Comparison of ENCODE assay signal across 18 cellular contexts in genomic region chr20:38833857-38834164, GRCh38. TPM values are rescaled to one million over a fixed set of nuclear protein-coding genes. Genes with fewer than 3 reads are reported as not detected.
DNase-seq lines count a peak whose midpoint lies in the region; ATAC-seq and TF ChIP-seq lines count a peak whose summit lies in the region.
"Had no signal": no experiment of that assay in that cellular context is flagged by ENCODE, and none has a peak within 500 bp of the region (broad histone marks: within the 10 kb centered on the region; RNA-seq: fewer than 3 reads in every experiment).

No MANE protein-coding gene starts in this region.

- 51% methylated on average over 4 of the region's 4 CpGs for WGBS in right lobe of liver (ENCODE audit: insufficient coverage, low coverage, low lambda C conversion rate, missing lambda C conversion rate)

- H3F3A ChIP-seq in OCI-LY1 (ENCODE audit: insufficient read depth, low read length) (peaks cover 4% of the 10 kb centered on the region; the same call in 1 of the 2 replicates), GM23338 (replicated peaks; ENCODE audit: low read depth) (no peaks in the 10 kb centered on the region)

- peaks cover 84% of the 10 kb centered on the region for H3K4me1 Mint-ChIP-seq in stimulated activated memory B cell treated with anti-CD40 and anti-IgM and Interleukin-4, amounts not matched to agents 10 μg/mL and 1 μg/mL and 100 μg/mL, for 72 hours
- H3K4me1 Mint-ChIP-seq in GM23338 = peaks cover 11% of the 10 kb centered on the region

- H3K27ac ChIP-seq in OCI-LY1 (ENCODE audit: low read depth, low read length, poor library complexity, severe bottlenecking) = peak overlapping the region; percentile 50
- H3K27ac ChIP-seq in GM23338 (ENCODE audit: low read depth) = no peak overlapping the region
- no peak overlapping the region for H3K27ac ChIP-seq in right lobe of liver
- H3K27ac ChIP-seq: PC-9 had no signal

- peaks cover 46% of the 10 kb centered on the region; the same call in 1 of the 2 replicates for H3K36me3 ChIP-seq in OCI-LY1 (ENCODE audit: insufficient read depth, low read length)
- no peaks in the 10 kb centered on the region for H3K36me3 ChIP-seq in GM23338 (ENCODE audit: insufficient read depth)
- H3K36me3 ChIP-seq in right lobe of liver = no peaks in the 10 kb centered on the region
- H3K36me3 ChIP-seq: HAP-1 had no signal

- TF ChIP-seq POLR2A in right lobe of liver (IDR thresholded peaks at IDR 0.05) = no peak

- H3K4me2 ChIP-seq in OCI-LY1 (ENCODE audit: low read length) (no peak overlapping the region), GM23338 (no peak overlapping the region)
- H3K4me2 ChIP-seq: PC-9 had no signal

- peak; percentile 67 for DNase-seq in activated CD8-positive, alpha-beta memory T cell treated with anti-CD3 and anti-CD28 coated beads, Interleukin-2, amount 50 U/mL, for 48 hours
- no peak for DNase-seq in activated CD8-positive, alpha-beta memory T cell treated with anti-CD3 and anti-CD28 coated beads for 24 hours
- no peak for DNase-seq in activated naive CD4-positive, alpha-beta T cell treated with anti-CD3 and anti-CD28 coated beads, Interleukin-2, amount 50 U/mL, for 72 hours (ENCODE audit: low spot score in 2 of 2)
- DNase-seq in GM23338 (ENCODE audit: low spot score) (no peak), Kasumi-1 (lab: John Stamatoyannopoulos, UW) (no peak), right lobe of liver (no peak)
- DNase-seq: ACHN; DMS 273 treated with DMSO at 0.1 percent for 48 hours; effector CD8-positive, alpha-beta T cell; foreskin fibroblast; NCI-H2171 treated with DMSO at 0.1 percent for 48 hours; PC-9; small intestine had no signal

- no peak for TF ChIP-seq CTCF in OCI-LY1 (IDR thresholded peaks at IDR 0.05; ENCODE audit: low read length)
- no peak for TF ChIP-seq CTCF in GM23338 (conservative IDR thresholded peaks at IDR 0.05; ENCODE audit: low read depth in 2 of 2)
- no peak for TF ChIP-seq CTCF in right lobe of liver (IDR thresholded peaks at IDR 0.05)

- H3K4me3 ChIP-seq in OCI-LY1 (ENCODE audit: low read depth, low read length, poor library complexity, severe bottlenecking) (no peak overlapping the region), GM23338 (no peak overlapping the region), right lobe of liver (no peak overlapping the region)
- H3K4me3 ChIP-seq: HAP-1, PC-9 had no signal

- H3K9ac ChIP-seq in OCI-LY1 (ENCODE audit: low read length) = no peak overlapping the region

- H3K27me3 Mint-ChIP-seq in stimulated activated memory B cell treated with anti-CD40 and anti-IgM and Interleukin-4, amounts not matched to agents 10 μg/mL and 1 μg/mL and 100 μg/mL, for 72 hours = no peaks in the 10 kb centered on the region
- H3K27me3 Mint-ChIP-seq in GM23338 (ENCODE audit: insufficient read depth, low read depth, poor library complexity) = no peaks in the 10 kb centered on the region

- H3K9me3 ChIP-seq in OCI-LY1 (ENCODE audit: low read length) (no peaks in the 10 kb centered on the region), right lobe of liver (no peaks in the 10 kb centered on the region)
- H3K9me3 ChIP-seq: HAP-1 had no signal

- H4K20me1 ChIP-seq in OCI-LY1 (ENCODE audit: insufficient read depth, low read length) (no peaks in the 10 kb centered on the region), GM23338 (replicated peaks; ENCODE audit: insufficient read depth) (peaks cover 4% of the 10 kb centered on the region; the same call in 1 of the 2 replicates)

- intact Hi-C loops in right lobe of liver (cut with DNase I) = no loop called here

- no peaks in the 10 kb centered on the region for H3K9me3 Mint-ChIP-seq in activated naive CD4-positive, alpha-beta T cell treated with anti-CD3 and anti-CD28 coated beads, Interleukin-2, amount 50 U/mL, for 72 hours
- H3K9me3 Mint-ChIP-seq in stimulated activated memory B cell treated with anti-CD40 and anti-IgM and Interleukin-4, amounts not matched to agents 10 μg/mL and 1 μg/mL and 100 μg/mL, for 72 hours = no peaks in the 10 kb centered on the region
- H3K9me3 Mint-ChIP-seq in GM23338 = no peaks in the 10 kb centered on the region
- H3K9me3 Mint-ChIP-seq: type B pancreatic cell had no signal

- H2AFZ ChIP-seq in OCI-LY1 (ENCODE audit: low read length) = no peak overlapping the region
- H2AFZ ChIP-seq in GM23338 = no peak overlapping the region
- H2AFZ ChIP-seq: PC-9 had no signal

- H3K9me2 ChIP-seq in OCI-LY1 (ENCODE audit: low read depth, low read length) = no peaks in the 10 kb centered on the region
- no peaks in the 10 kb centered on the region for H3K9me2 ChIP-seq in GM23338 (ENCODE audit: insufficient read depth)

- peaks cover 33% of the 10 kb centered on the region for H3K4me1 ChIP-seq in OCI-LY1 (ENCODE audit: insufficient read depth, low read length, severe bottlenecking)
- H3K4me1 ChIP-seq in GM23338 (ENCODE audit: insufficient read depth) = no peaks in the 10 kb centered on the region
- no peaks in the 10 kb centered on the region for H3K4me1 ChIP-seq in right lobe of liver
- H3K4me1 ChIP-seq: HAP-1 had no signal

- peaks cover 14% of the 10 kb centered on the region for H3K79me2 ChIP-seq in OCI-LY1 (ENCODE audit: insufficient read depth, low read length)
- H3K79me2 ChIP-seq in GM23338 (replicated peaks; ENCODE audit: insufficient read depth) = no peaks in the 10 kb centered on the region

- peak; percentile 56 to 79 for ATAC-seq in activated naive CD4-positive, alpha-beta T cell treated with anti-CD3 and anti-CD28 coated beads, Interleukin-2, amount 50 U/mL, for 72 hours
- peak; percentile 80 for ATAC-seq in stimulated activated memory B cell treated with anti-CD40 and anti-IgM and Interleukin-4, amounts not matched to agents 10 μg/mL and 1 μg/mL and 100 μg/mL, for 72 hours
- ATAC-seq in GM23338 = no peak
- ATAC-seq in right lobe of liver = no peak

- peak overlapping the region; percentile 69 for H3K4me3 Mint-ChIP-seq in stimulated activated memory B cell treated with anti-CD40 and anti-IgM and Interleukin-4, amounts not matched to agents 10 μg/mL and 1 μg/mL and 100 μg/mL, for 72 hours
- H3K4me3 Mint-ChIP-seq in GM23338 = no peak overlapping the region
- H3K4me3 Mint-ChIP-seq: type B pancreatic cell had no signal

- peak overlapping the region; percentile 11 to 89 for H3K27ac Mint-ChIP-seq in activated naive CD4-positive, alpha-beta T cell treated with anti-CD3 and anti-CD28 coated beads, Interleukin-2, amount 50 U/mL, for 72 hours
- peak overlapping the region; percentile 86 for H3K27ac Mint-ChIP-seq in stimulated activated memory B cell treated with anti-CD40 and anti-IgM and Interleukin-4, amounts not matched to agents 10 μg/mL and 1 μg/mL and 100 μg/mL, for 72 hours
- no peak overlapping the region for H3K27ac Mint-ChIP-seq in GM23338
- H3K27ac Mint-ChIP-seq: type B pancreatic cell had no signal

- peaks cover 16 to 57% of the 10 kb centered on the region in 2 donors for H3K36me3 Mint-ChIP-seq in activated naive CD4-positive, alpha-beta T cell treated with anti-CD3 and anti-CD28 coated beads, Interleukin-2, amount 50 U/mL, for 72 hours
- H3K36me3 Mint-ChIP-seq in stimulated activated memory B cell treated with anti-CD40 and anti-IgM and Interleukin-4, amounts not matched to agents 10 μg/mL and 1 μg/mL and 100 μg/mL, for 72 hours = peaks cover 70% of the 10 kb centered on the region
- no peaks in the 10 kb centered on the region for H3K36me3 Mint-ChIP-seq in GM23338 (ENCODE audit: low read depth)
- H3K36me3 Mint-ChIP-seq: type B pancreatic cell had no signal

- H3K27me3 ChIP-seq in OCI-LY1 (ENCODE audit: insufficient read depth, low read length) = no peaks in the 10 kb centered on the region
- H3K27me3 ChIP-seq in GM23338 (ENCODE audit: insufficient read depth) = no peaks in the 10 kb centered on the region
- no peaks in the 10 kb centered on the region for H3K27me3 ChIP-seq in right lobe of liver

TF ChIP-seq in GM23338, 12 proteins besides CTCF, POLR2A, EP300 and RAD21 (continues in another document):
- TF ChIP-seq NANOG (IDR thresholded peaks at IDR 0.05; ENCODE audit: borderline replicate concordance) = no peak
- no peak for TF ChIP-seq EZH2 (IDR thresholded peaks at IDR 0.05; ENCODE audit: low read depth, unreplicated experiment)
- no peak for TF ChIP-seq CREB1 (CRISPR knock-in tag; IDR thresholded peaks at IDR 0.05; ENCODE audit: low read depth)
- no peak for TF ChIP-seq ZNF331 (CRISPR knock-in tag; IDR thresholded peaks at IDR 0.05; ENCODE audit: low read depth)
- TF ChIP-seq ETS1 (IDR thresholded peaks at IDR 0.05) = no peak

RNA-seq across cellular contexts. Expression of gene PPP1R16B, which starts 28.3 kb away (rescaled TPM):
- total RNA-seq in activated naive CD4-positive, alpha-beta T cell treated with anti-CD3 and anti-CD28 coated beads, Interleukin-2, amount 50 U/mL, for 72 hours = 10 to 100 TPM; 45.5 to 80.4 TPM
- total RNA-seq in GM23338 (2014; rRNA removed; shearing (Covaris generic)) = 11.5 and 12.0 TPM in 2 replicates
- 1.5 and 1.6 TPM in 2 replicates for polyA plus RNA-seq in GM23338 (2016; fragmentation: Nextera tagmentation; extraction: Ambion mirVana)
- 1 to 10 TPM in 5 of 6 experiments, under 1 TPM in 1; 0.62 to 4.0 (median 2.3) TPM for total RNA-seq in right lobe of liver
- total RNA-seq: osteoblast, PC-9 had no signal

Comparison
In these comparisons a context has a peak if more than half of its experiments do, and no peak if none do; other contexts are left out.
1. ATAC-seq: peak in activated naive CD4-positive, alpha-beta T cell treated with anti-CD3 and anti-CD28 coated beads, Interleukin-2, amount 50 U/mL, for 72 hours (2 of 2) and stimulated activated memory B cell treated with anti-CD40 and anti-IgM and Interleukin-4, amounts not matched to agents 10 μg/mL and 1 μg/mL and 100 μg/mL, for 72 hours (single experiment); none in GM23338 (single experiment) and right lobe of liver (0 of 4).